In the genomic region with DNA sequence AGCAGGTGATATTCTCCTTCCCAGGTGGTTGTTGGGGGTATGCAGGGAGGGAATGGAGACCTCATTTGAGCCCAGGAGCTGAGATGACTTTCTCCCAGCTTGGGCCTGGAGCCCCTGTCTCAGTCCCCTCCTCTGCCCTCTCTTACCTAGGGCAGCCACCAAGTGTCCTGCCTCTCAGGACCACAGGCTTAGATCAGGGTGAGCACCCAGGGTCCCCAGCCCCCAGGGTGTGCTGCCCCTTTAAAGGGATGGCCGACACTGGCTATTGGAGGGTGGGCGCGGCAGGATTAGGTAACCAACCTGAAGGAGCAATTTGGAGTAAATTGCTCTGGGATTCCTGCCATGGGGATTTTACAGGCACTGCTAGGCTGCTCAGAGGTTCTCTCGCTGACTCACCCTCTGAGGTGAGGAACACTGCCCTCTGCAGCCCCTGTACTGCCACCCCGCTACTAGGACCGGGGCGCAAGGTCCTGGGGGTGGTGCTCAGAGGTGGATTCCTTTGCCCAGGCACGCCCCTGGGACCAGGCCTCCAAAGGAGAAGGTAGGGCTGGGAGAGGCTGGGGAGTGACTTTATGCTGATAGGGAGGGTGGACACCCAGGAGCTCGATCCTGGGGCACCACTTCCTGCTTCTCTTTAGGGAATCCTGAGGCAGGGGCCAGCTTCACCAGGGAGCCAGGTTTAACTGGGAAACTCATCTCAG, we compare ENCODE assay signal across 1 cellular context.
TF ChIP-seq lines count a peak whose summit lies in the region.

No MANE protein-coding gene starts in this region.

TF ChIP-seq in HepG2, 621 proteins besides CTCF, POLR2A, EP300 and RAD21 (continued from another document and continues in another):
- TF ChIP-seq ZNF772 (CRISPR knock-in tag; IDR thresholded peaks at IDR 0.05) (no peak), ZNF777 (CRISPR knock-in tag; IDR thresholded peaks at IDR 0.05) (no peak), TFAP4 (IDR thresholded peaks at IDR 0.05; ENCODE audit: borderline replicate concordance, low read depth) (0 out of 2 replicates have a peak, but pooled peaks have one; percentile 5), MXI1 (IDR thresholded peaks at IDR 0.05; ENCODE audit: borderline replicate concordance, low read depth, low read length) (peak; percentile 29; the same call in 1 of the 3 replicates), SP2 (CRISPR knock-in tag; IDR thresholded peaks at IDR 0.05) (no peak), CREM (IDR thresholded peaks at IDR 0.05) (no peak), CREM (CRISPR knock-in tag; IDR thresholded peaks at IDR 0.05) (no peak), PITX1 (CRISPR knock-in tag; IDR thresholded peaks at IDR 0.05) (no peak), NR2F6 (IDR thresholded peaks at IDR 0.05) (no peak; the same call in 1 of the 2 replicates), NR2F6 (CRISPR knock-in tag; IDR thresholded peaks at IDR 0.05) (peak; percentile 75), MTF2 (CRISPR knock-in tag; IDR thresholded peaks at IDR 0.05; ENCODE audit: borderline replicate concordance) (no peak), ZNF292 (CRISPR knock-in tag; IDR thresholded peaks at IDR 0.05; ENCODE audit: borderline replicate concordance, low read depth) (peak; percentile 13; the same call in 1 of the 2 replicates), BORCS8-MEF2B (CRISPR knock-in tag; IDR thresholded peaks at IDR 0.05) (peak; percentile 52; the same call in 1 of the 2 replicates), FUBP1 (CRISPR knock-in tag; IDR thresholded peaks at IDR 0.05; ENCODE audit: borderline replicate concordance) (no peak), ZNF143 (CRISPR knock-in tag; IDR thresholded peaks at IDR 0.05) (no peak), ZNF496 (CRISPR knock-in tag; IDR thresholded peaks at IDR 0.05; ENCODE audit: insufficient replicate concordance) (no peak), KAT8 (CRISPR knock-in tag; IDR thresholded peaks at IDR 0.05) (peak; percentile 59; the same call in 1 of the 2 replicates), ZNF10 (CRISPR knock-in tag; IDR thresholded peaks at IDR 0.05; ENCODE audit: borderline replicate concordance, low read depth) (no peak), ZNF883 (CRISPR knock-in tag; IDR thresholded peaks at IDR 0.05; ENCODE audit: not compliant biosample characterization) (no peak), SNAI1 (CRISPR knock-in tag; IDR thresholded peaks at IDR 0.05; ENCODE audit: borderline replicate concordance) (no peak), CAMTA2 (CRISPR knock-in tag; IDR thresholded peaks at IDR 0.05; ENCODE audit: borderline replicate concordance) (no peak), CREB1 (IDR thresholded peaks at IDR 0.05) (no peak), CREB1 (CRISPR knock-in tag; IDR thresholded peaks at IDR 0.05) (peak; percentile 48; the same call in 1 of the 2 replicates), ZNF331 (CRISPR knock-in tag; IDR thresholded peaks at IDR 0.05) (peak; percentile 75; the same call in 1 of the 2 replicates), KMT2A (CRISPR knock-in tag; IDR thresholded peaks at IDR 0.05) (no peak), ZNF788 (CRISPR knock-in tag; IDR thresholded peaks at IDR 0.05; ENCODE audit: borderline replicate concordance) (no peak), ZGPAT (CRISPR knock-in tag; IDR thresholded peaks at IDR 0.05) (no peak), XRCC5 (optimal IDR thresholded peaks at IDR 0.05; ENCODE audit: low read length) (peak; percentile 84), MED1 (CRISPR knock-in tag; IDR thresholded peaks at IDR 0.05) (0 out of 2 replicates have a peak, but pooled peaks have one; percentile 12), ZNF276 (CRISPR knock-in tag; IDR thresholded peaks at IDR 0.05; ENCODE audit: low read depth) (no peak), ZBTB3 (CRISPR knock-in tag; IDR thresholded peaks at IDR 0.05; ENCODE audit: borderline replicate concordance, low read depth) (no peak), HIC2 (CRISPR knock-in tag; IDR thresholded peaks at IDR 0.05; ENCODE audit: low read depth) (peak; percentile 51; the same call in 1 of the 2 replicates), NR2F2 (IDR thresholded peaks at IDR 0.05; ENCODE audit: borderline replicate concordance, low read depth) (no peak), POLR2AphosphoS5 (IDR thresholded peaks at IDR 0.05; ENCODE audit: low read depth, low read length) (no peak), ZFP90 (CRISPR knock-in tag; IDR thresholded peaks at IDR 0.05; ENCODE audit: borderline replicate concordance) (no peak), ZNF576 (CRISPR knock-in tag; IDR thresholded peaks at IDR 0.05) (no peak), TEAD3 (CRISPR knock-in tag; optimal IDR thresholded peaks at IDR 0.05; ENCODE audit: borderline replicate concordance) (peak; percentile 42), ZIK1 (CRISPR knock-in tag; IDR thresholded peaks at IDR 0.05; ENCODE audit: borderline replicate concordance, low read depth) (no peak), ZNF30 (CRISPR knock-in tag; IDR thresholded peaks at IDR 0.05) (no peak), KLF16 (CRISPR knock-in tag; IDR thresholded peaks at IDR 0.05) (peak in 1 of 2 experiments; percentile 58; a peak in 2 of 4 replicates), AGO1 (IDR thresholded peaks at IDR 0.05; ENCODE audit: low read depth, low read length, poor library complexity, severe bottlenecking) (no peak)
- TF ChIP-seq, protein P1, sequence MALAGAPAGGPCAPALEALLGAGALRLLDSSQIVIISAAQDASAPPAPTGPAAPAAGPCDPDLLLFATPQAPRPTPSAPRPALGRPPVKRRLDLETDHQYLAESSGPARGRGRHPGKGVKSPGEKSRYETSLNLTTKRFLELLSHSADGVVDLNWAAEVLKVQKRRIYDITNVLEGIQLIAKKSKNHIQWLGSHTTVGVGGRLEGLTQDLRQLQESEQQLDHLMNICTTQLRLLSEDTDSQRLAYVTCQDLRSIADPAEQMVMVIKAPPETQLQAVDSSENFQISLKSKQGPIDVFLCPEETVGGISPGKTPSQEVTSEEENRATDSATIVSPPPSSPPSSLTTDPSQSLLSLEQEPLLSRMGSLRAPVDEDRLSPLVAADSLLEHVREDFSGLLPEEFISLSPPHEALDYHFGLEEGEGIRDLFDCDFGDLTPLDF (CRISPR knock-in tag; IDR thresholded peaks at IDR 0.05), result no peak
- TF ChIP-seq, protein P2, sequence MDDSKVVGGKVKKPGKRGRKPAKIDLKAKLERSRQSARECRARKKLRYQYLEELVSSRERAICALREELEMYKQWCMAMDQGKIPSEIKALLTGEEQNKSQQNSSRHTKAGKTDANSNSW (CRISPR knock-in tag; IDR thresholded peaks at IDR 0.05; ENCODE audit: borderline replicate concordance), result no peak
- TF ChIP-seq, protein P3, sequence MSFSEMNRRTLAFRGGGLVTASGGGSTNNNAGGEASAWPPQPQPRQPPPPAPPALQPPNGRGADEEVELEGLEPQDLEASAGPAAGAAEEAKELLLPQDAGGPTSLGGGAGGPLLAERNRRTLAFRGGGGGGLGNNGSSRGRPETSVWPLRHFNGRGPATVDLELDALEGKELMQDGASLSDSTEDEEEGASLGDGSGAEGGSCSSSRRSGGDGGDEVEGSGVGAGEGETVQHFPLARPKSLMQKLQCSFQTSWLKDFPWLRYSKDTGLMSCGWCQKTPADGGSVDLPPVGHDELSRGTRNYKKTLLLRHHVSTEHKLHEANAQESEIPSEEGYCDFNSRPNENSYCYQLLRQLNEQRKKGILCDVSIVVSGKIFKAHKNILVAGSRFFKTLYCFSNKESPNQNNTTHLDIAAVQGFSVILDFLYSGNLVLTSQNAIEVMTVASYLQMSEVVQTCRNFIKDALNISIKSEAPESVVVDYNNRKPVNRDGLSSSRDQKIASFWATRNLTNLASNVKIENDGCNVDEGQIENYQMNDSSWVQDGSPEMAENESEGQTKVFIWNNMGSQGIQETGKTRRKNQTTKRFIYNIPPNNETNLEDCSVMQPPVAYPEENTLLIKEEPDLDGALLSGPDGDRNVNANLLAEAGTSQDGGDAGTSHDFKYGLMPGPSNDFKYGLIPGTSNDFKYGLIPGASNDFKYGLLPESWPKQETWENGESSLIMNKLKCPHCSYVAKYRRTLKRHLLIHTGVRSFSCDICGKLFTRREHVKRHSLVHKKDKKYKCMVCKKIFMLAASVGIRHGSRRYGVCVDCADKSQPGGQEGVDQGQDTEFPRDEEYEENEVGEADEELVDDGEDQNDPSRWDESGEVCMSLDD (CRISPR knock-in tag; IDR thresholded peaks at IDR 0.05; ENCODE audit: borderline replicate concordance), result no peak; the same call in 1 of the 2 replicates
- TF ChIP-seq, protein P4, sequence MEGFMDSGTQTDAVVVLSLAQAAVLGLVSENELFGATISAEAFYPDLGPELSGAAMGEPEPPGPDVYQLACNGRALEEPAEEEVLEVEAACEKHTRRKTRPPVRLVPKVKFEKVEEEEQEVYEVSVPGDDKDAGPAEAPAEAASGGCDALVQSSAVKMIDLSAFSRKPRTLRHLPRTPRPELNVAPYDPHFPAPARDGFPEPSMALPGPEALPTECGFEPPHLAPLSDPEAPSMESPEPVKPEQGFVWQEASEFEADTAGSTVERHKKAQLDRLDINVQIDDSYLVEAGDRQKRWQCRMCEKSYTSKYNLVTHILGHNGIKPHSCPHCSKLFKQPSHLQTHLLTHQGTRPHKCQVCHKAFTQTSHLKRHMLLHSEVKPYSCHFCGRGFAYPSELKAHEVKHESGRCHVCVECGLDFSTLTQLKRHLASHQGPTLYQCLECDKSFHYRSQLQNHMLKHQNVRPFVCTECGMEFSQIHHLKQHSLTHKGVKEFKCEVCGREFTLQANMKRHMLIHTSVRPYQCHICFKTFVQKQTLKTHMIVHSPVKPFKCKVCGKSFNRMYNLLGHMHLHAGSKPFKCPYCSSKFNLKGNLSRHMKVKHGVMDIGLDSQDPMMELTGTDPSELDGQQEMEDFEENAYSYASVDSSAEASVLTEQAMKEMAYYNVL (CRISPR knock-in tag; IDR thresholded peaks at IDR 0.05; ENCODE audit: borderline replicate concordance), result no peak
- TF ChIP-seq, protein P5, sequence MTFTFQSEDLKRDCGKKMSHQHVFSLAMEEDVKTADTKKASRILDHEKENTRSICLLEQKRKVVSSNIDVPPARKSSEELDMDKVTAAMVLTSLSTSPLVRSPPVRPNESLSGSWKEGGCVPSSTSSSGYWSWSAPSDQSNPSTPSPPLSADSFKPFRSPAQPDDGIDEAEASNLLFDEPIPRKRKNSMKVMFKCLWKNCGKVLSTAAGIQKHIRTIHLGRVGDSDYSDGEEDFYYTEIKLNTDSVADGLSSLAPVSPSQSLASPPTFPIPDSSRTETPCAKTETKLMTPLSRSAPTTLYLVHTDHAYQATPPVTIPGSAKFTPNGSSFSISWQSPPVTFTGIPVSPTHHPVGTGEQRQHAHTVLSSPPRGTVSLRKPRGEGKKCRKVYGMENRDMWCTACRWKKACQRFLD (CRISPR knock-in tag; IDR thresholded peaks at IDR 0.05; ENCODE audit: borderline replicate concordance), result no peak
